ENCODE assay signal across 24 cellular contexts in the genomic region with DNA sequence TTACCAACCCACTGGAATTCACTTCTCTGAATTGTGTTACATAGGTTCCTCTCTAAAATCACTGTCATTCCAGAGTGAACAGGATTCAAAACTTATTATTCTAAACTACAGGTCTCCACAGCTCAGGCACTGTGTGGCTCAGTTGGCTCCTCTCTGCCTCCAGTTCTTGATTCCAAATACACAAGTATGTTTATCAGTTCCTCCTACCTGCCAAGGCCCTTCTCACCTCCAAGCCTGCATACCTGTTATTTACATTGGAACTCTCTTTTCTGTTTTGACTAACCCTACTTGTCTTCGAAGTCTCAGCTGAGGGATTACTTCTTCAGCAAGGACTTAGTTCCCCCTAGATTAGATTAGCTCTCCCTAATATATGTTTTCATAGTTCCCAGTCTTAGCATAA.
"Had no signal": no experiment of that assay in that cellular context is flagged by ENCODE, and none has a peak within 500 bp of the region (broad histone marks: within the 10 kb centered on the region; RNA-seq: fewer than 3 reads in every experiment).

No MANE protein-coding gene starts in this region.

- DNase-seq: colonic mucosa; cortex of kidney; dermis blood vessel endothelial cell; dorsolateral prefrontal cortex; effector CD4-positive, alpha-beta T cell; effector CD8-positive, alpha-beta T cell; effector memory CD4-positive, alpha-beta T cell; effector memory CD8-positive, alpha-beta T cell; endodermal cell; erythroblast; esophagus squamous epithelium; foreskin fibroblast; foreskin keratinocyte; foreskin melanocyte; gastrocnemius medialis; glutamatergic neuron; head of caudate nucleus; heart right ventricle had no signal

- H3K4me3 ChIP-seq: colonic mucosa, coronary artery, dorsolateral prefrontal cortex, esophagus muscularis mucosa, esophagus squamous epithelium, gastrocnemius medialis, gastroesophageal sphincter, heart right ventricle, hepatocyte had no signal

- H3K4me1 ChIP-seq: colonic mucosa, esophagus muscularis mucosa, foreskin keratinocyte, gastrocnemius medialis, gastroesophageal sphincter, heart right ventricle had no signal

- H3K4me2 ChIP-seq: hepatocyte had no signal

- H3K36me3 ChIP-seq: colonic mucosa, esophagus muscularis mucosa, esophagus squamous epithelium, gastrocnemius medialis, gastroesophageal sphincter, heart right ventricle had no signal

- H3K27ac ChIP-seq: colonic mucosa, coronary artery, dorsolateral prefrontal cortex, epithelial cell of prostate, esophagus muscularis mucosa, esophagus squamous epithelium, foreskin keratinocyte, gastrocnemius medialis, gastroesophageal sphincter, heart right ventricle, hepatocyte had no signal

- H3K79me2 ChIP-seq: hepatocyte had no signal

- H3K27me3 ChIP-seq: colonic mucosa, esophagus muscularis mucosa, esophagus squamous epithelium, foreskin keratinocyte, gastrocnemius medialis, gastroesophageal sphincter, heart right ventricle, hepatocyte had no signal

- ATAC-seq: effector memory CD8-positive, alpha-beta T cell; esophagus mucosa; foreskin keratinocyte; gastrocnemius medialis; gastroesophageal sphincter; heart right ventricle had no signal

- H2AFZ ChIP-seq: hepatocyte had no signal

- H3K9me3 ChIP-seq: colonic mucosa, esophagus muscularis mucosa, esophagus squamous epithelium, gastrocnemius medialis had no signal
